Comparison of ENCODE assay signal across 35 cellular contexts in the genomic region with DNA sequence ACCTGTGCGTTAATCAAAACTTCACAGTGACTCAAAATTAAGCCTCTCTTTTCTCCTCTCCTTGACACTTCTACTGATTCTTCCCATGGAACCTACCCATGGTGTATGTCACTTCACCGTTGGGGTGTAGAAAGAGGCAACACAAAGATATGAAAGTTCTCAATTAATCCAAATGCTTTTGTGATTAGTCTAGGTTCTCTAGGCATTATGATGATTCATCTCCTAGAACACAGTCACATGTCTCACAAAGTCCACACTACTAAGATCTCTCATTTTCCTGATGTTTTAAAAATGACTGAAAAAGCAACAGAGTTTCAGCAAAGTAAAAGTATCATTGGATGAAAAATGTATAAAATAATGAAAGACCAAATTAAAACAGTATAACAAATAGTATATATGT. TPM values are rescaled to one million over a fixed set of nuclear protein-coding genes. Genes with fewer than 3 reads are reported as not detected.
"Had no signal": no experiment of that assay in that cellular context is flagged by ENCODE, and none has a peak within 500 bp of the region (broad histone marks: within the 10 kb centered on the region; RNA-seq: fewer than 3 reads in every experiment).

No MANE protein-coding gene starts in this region.

- H3K36me3 Mint-ChIP-seq: brain, mesothelial cell of epicardium had no signal

- H3K4me1 ChIP-seq: ascending aorta, esophagus muscularis mucosa, pancreas, prostate gland, testis, transverse colon had no signal

- DNase-seq: activated CD4-positive, alpha-beta T cell treated with anti-CD3 and anti-CD28 coated beads for 4 hours; activated CD4-positive, alpha-beta T cell treated with anti-CD3 and anti-CD28 coated beads, Interleukin-2, amount 50 U/mL, for 48 hours; activated CD8-positive, alpha-beta memory T cell treated with anti-CD3 and anti-CD28 coated beads for 24 hours; activated effector memory CD4-positive, alpha-beta T cell treated with Interleukin-2 at 50 U/mL for 16 hours; activated naive CD4-positive, alpha-beta T cell treated with Interleukin-2 at 50 U/mL for 16 hours; cortex of kidney; glutamatergic neuron; left colon; naive thymus-derived CD8-positive, alpha-beta T cell; nucleus accumbens; pancreas; right cardiac atrium; stimulated activated CD4-positive, alpha-beta T cell treated with anti-CD3 and anti-CD28 coated beads, Interleukin-2, amount 100 ng/mL, for 48 hours; stimulated activated naive CD4-positive, alpha-beta T cell treated with Interleukin-2 at 50 U/mL for 16 hours; T-helper 9 cell; testis; transverse colon had no signal

- H3K4me1 Mint-ChIP-seq: brain; mesothelial cell of epicardium; naive thymus-derived CD8-positive, alpha-beta T cell; neural crest cell had no signal

- H3K9me3 ChIP-seq: pancreas, prostate gland, testis had no signal

- H3K4me3 Mint-ChIP-seq: activated naive CD8-positive, alpha-beta T cell; brain; mesothelial cell of epicardium; naive thymus-derived CD8-positive, alpha-beta T cell; neural crest cell; T-helper 1 cell treated with Interleukin-12 subunit alpha and Interleukin-12 subunit beta and Interleukin-4 antibody, amounts not matched to agents 30 μg/mL and 1 μg/mL, for 36 hours had no signal

- H3K4me3 ChIP-seq: ascending aorta, esophagus muscularis mucosa, pancreas, prostate gland, testis, transverse colon had no signal

- H3K27ac Mint-ChIP-seq: activated naive CD8-positive, alpha-beta T cell; brain; mesothelial cell of epicardium; naive thymus-derived CD8-positive, alpha-beta T cell; T-helper 1 cell treated with Interleukin-12 subunit alpha and Interleukin-12 subunit beta and Interleukin-4 antibody, amounts not matched to agents 30 μg/mL and 1 μg/mL, for 36 hours had no signal

- H3K27ac ChIP-seq: ascending aorta, esophagus muscularis mucosa, pancreas, prostate gland, testis, transverse colon, VCaP had no signal

- H3K27me3 ChIP-seq: ascending aorta, esophagus muscularis mucosa, pancreas, testis had no signal

- FAIRE-seq: frontal cortex, keratinocyte, pancreas, TTC549, urothelium cell line had no signal

- ATAC-seq: left colon; naive thymus-derived CD8-positive, alpha-beta T cell; pancreas; right cardiac atrium had no signal

- H3K36me3 ChIP-seq: ascending aorta, esophagus muscularis mucosa, pancreas, prostate gland, transverse colon had no signal

RNA-seq across cellular contexts. Expression of a gene that starts 13.7 kb away (rescaled TPM):
- total RNA-seq: ascending aorta; cardiac septum; cerebellum; esophagus muscularis mucosa; frontal cortex; left colon; mesothelial cell of epicardium; naive thymus-derived CD8-positive, alpha-beta T cell; neural crest cell; pancreas; prostate gland; right cardiac atrium; skeletal muscle tissue; testis; transverse colon had no signal
- polyA plus RNA-seq: keratinocyte; naive thymus-derived CD8-positive, alpha-beta T cell; pancreas; right cardiac atrium had no signal

RNA-seq across cellular contexts. Expression of a gene that starts 14.2 kb away (rescaled TPM):
- total RNA-seq: ascending aorta; cardiac septum; cerebellum; esophagus muscularis mucosa; frontal cortex; left colon; mesothelial cell of epicardium; naive thymus-derived CD8-positive, alpha-beta T cell; neural crest cell; skeletal muscle tissue; testis; transverse colon had no signal
- polyA plus RNA-seq: keratinocyte; naive thymus-derived CD8-positive, alpha-beta T cell had no signal

RNA-seq across cellular contexts. Expression of a gene that starts 42.6 kb away (rescaled TPM):
- total RNA-seq: ascending aorta; cardiac septum; cerebellum; esophagus muscularis mucosa; frontal cortex; left colon; lower leg skin; mesothelial cell of epicardium; naive thymus-derived CD8-positive, alpha-beta T cell; neural crest cell; pancreas; prostate gland; right cardiac atrium; skeletal muscle tissue; transverse colon had no signal
- polyA plus RNA-seq: adipose tissue; keratinocyte; naive thymus-derived CD8-positive, alpha-beta T cell; pancreas; right cardiac atrium had no signal

RNA-seq across cellular contexts. Expression of a gene that starts 47.8 kb away (rescaled TPM):
- total RNA-seq: ascending aorta; cardiac septum; cerebellum; esophagus muscularis mucosa; frontal cortex; mesothelial cell of epicardium; naive thymus-derived CD8-positive, alpha-beta T cell; neural crest cell; right cardiac atrium; skeletal muscle tissue; testis had no signal
- polyA plus RNA-seq: keratinocyte; naive thymus-derived CD8-positive, alpha-beta T cell; right cardiac atrium had no signal
